8 cellular contexts compared by ENCODE assay signal in the genomic region with DNA sequence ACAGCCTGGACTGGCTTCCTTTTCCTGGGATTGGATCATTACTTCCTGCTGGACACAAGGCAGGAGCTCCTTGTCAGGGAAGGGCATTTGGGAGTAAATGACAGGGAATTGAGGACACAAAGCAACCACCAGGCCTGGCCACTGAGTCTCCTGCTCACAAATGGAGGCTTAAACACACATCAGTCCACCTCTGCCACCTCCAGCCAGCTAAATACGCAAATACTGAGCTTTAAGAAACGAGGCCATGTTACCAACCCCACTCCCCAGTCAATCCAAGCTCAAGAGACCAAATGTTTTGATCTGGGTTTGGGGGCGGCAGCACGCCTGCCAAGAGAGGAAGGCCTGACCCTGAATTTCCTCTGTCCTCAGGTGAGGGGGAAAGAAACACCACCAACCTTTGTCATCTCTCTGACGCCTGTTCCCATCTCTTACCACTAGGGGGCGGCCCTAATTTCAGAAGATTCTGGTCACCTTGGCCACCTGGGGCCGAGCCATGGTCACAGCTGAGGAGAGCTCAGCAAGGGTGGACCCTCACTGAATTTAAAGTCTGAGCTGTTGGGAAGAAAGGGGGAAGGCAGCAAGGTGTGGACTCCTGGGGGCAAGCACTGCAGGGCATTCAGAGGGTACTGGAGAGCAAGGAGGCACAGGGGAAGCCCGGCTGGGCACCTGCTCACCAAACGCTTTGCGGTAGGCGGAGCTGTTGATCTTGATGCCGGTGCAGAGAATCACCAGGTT. TPM values are rescaled to one million over a fixed set of nuclear protein-coding genes. Genes with fewer than 3 reads are reported as not detected.
DNase-seq lines count a peak whose midpoint lies in the region; ATAC-seq and TF ChIP-seq lines count a peak whose summit lies in the region.

No MANE protein-coding gene starts in this region.

- no peaks in the 10 kb centered on the region for H3K27me3 Mint-ChIP-seq in nephron (ENCODE audit: low read depth)

- TF ChIP-seq CTCF in epithelial cell of esophagus (IDR thresholded peaks at IDR 0.05; ENCODE audit: insufficient read depth, low read depth, low read length, missing control alignments) (peak; percentile 84), nephron (IDR thresholded peaks at IDR 0.05; ENCODE audit: unreplicated experiment in 3 of 3) (peak; percentile 77 to 80 (median 79)), tibial nerve (IDR thresholded peaks at IDR 0.05) (peak; percentile 74 to 87 (median 82))

- H3K27ac Mint-ChIP-seq in nephron = no peak overlapping the region

- 50 to 56% methylated on average over 12 of the region's 12 CpGs for whole genome bisulfite sequencing in tibial nerve, 2 donors

- peaks cover 0 to 85% (median 4%) of the 10 kb centered on the region in 3 donors for H3K36me3 ChIP-seq in tibial nerve

- H3K4me3 ChIP-seq in epithelial cell of esophagus (ENCODE audit: low read length) (no peak overlapping the region), tibial nerve (no peak overlapping the region)

- H3K9me3 ChIP-seq in tibial nerve = no peaks in the 10 kb centered on the region

- no peak for TF ChIP-seq EP300 in tibial nerve (IDR thresholded peaks at IDR 0.05)

- H3K4me1 Mint-ChIP-seq in nephron = no peaks in the 10 kb centered on the region

- no peak overlapping the region for H3K4me3 Mint-ChIP-seq in nephron

- no peaks in the 10 kb centered on the region for H3K4me1 ChIP-seq in tibial nerve

- H3K27ac ChIP-seq in tibial nerve = no peak overlapping the region

- peak; percentile 49 for ATAC-seq in GM19035 (IDR thresholded peaks at IDR 0.05; ENCODE audit: unreplicated experiment)
- ATAC-seq in GM21526 (IDR thresholded peaks at IDR 0.05; ENCODE audit: low FRiP score, unreplicated experiment) = no peak

- H3K27me3 ChIP-seq in tibial nerve = no peaks in the 10 kb centered on the region

- in situ Hi-C loops in ACHN (cut with HindIII; ENCODE audit: low pct_ligation_motif_present, low pct_unique_long_range_greater_than_20kb, low sequenced_read_pairs) = no loop called here

- H3K9me3 Mint-ChIP-seq in nephron = no peaks in the 10 kb centered on the region

- peaks cover 26% of the 10 kb centered on the region for H3K36me3 Mint-ChIP-seq in nephron (ENCODE audit: low read depth)

- TF ChIP-seq POLR2A in tibial nerve (IDR thresholded peaks at IDR 0.05) = no peak

- DNase-seq in ACHN (peak; percentile 58), NCI-H345 (lab: John Stamatoyannopoulos, UW) (peak; percentile 32), epithelial cell of esophagus (ENCODE audit: low read depth) (peak; percentile 60), tibial nerve (ENCODE audit: low spot score in 2 of 2) (peak in 1 of 2 donors; percentile 66)
- peak; percentile 83 for DNase-seq in activated CD8-positive, alpha-beta memory T cell treated with anti-CD3 and anti-CD28 coated beads for 24 hours

RNA-seq across cellular contexts. Expression of a gene that starts 16.5 kb away (rescaled TPM):
- 10 to 100 TPM; 13.3 to 34.2 (median 19.4) TPM for total RNA-seq in tibial nerve

RNA-seq across cellular contexts. Expression of a gene that starts 30.4 kb away (rescaled TPM):
- total RNA-seq in tibial nerve = 10 to 100 TPM; 15.3 to 26.1 (median 19.1) TPM

RNA-seq across cellular contexts. Expression of a gene that starts 54.2 kb away (rescaled TPM):
- total RNA-seq in tibial nerve = 10 to 100 TPM; 68.8 to 83.3 (median 79.7) TPM
